ENCODE assay signal across 19 cellular contexts in genomic region chr9:90899287-90899686, GRCh38.
DNase-seq lines count a peak whose midpoint lies in the region; ATAC-seq, FAIRE-seq and TF ChIP-seq lines count a peak whose summit lies in the region.
"Had no signal": no experiment of that assay in that cellular context is flagged by ENCODE, and none has a peak within 500 bp of the region (broad histone marks: within the 10 kb centered on the region; RNA-seq: fewer than 3 reads in every experiment).

No MANE protein-coding gene starts in this region.

- DNase-seq in stimulated activated naive CD8-positive, alpha-beta T cell treated with anti-CD3 and anti-CD28 coated beads, Interleukin-15, amount 100 ng/mL, for 72 hours = no peak
- DNase-seq in NAMALWA (ENCODE audit: low spot score) = peak; percentile 17
- no peak for DNase-seq in endothelial cell of umbilical vein (ENCODE audit: low read depth, low spot score)
- DNase-seq in activated CD8-positive, alpha-beta T cell treated with anti-CD3 and anti-CD28 coated beads, Interleukin-2, amount 10 ng/mL, durations not matched to agents 7 days and 5 days = no peak
- DNase-seq in stimulated activated CD4-positive, alpha-beta T cell treated with anti-CD3 and anti-CD28 coated beads, Interleukin-4, amount 100 ng/mL, for 1 hour = no peak
- no peak for DNase-seq in NCI-H774 (lab: John Stamatoyannopoulos, UW)
- DNase-seq: ACHN; Caco-2; CD4-positive, alpha-beta T cell; H7; HFFc6 had no signal

- no peaks in the 10 kb centered on the region for H3K36me3 ChIP-seq in endothelial cell of umbilical vein (ENCODE audit: control insufficient read depth in 2 of 2, extremely low read depth in 1 of 2, insufficient read depth in 2 of 2, low read length in 2 of 2)

- no peak overlapping the region for H3K4me2 ChIP-seq in endothelial cell of umbilical vein (ENCODE audit: insufficient read depth, low read length)
- H3K4me2 ChIP-seq: GM23338 had no signal

- no peak for TF ChIP-seq CTCF in endothelial cell of umbilical vein (IDR thresholded peaks at IDR 0.05; ENCODE audit: extremely low read depth in 1 of 2, insufficient read depth in 1 of 2, low read depth in 1 of 2, low read length in 2 of 2)

- BruUV-seq in endothelial cell of umbilical vein (replicated peaks; lab: Mats Ljungman, UMichigan) = no TSS peak

- no peak for TF ChIP-seq POLR2A in endothelial cell of umbilical vein (IDR thresholded peaks at IDR 0.05; ENCODE audit: low read depth, low read length)

- intact Hi-C loops in endothelial cell of umbilical vein (cut with micrococcal nuclease) = no loop called here

- CTCF ChIA-PET in endothelial cell of umbilical vein (lab: Charles Lee) = interaction anchor here (1.0 kb wide), 1 partner anchor 17 kb away, joined by 3 read pairs; no protein-coding TSS in a partner anchor
- CTCF ChIA-PET in activated CD8-positive, alpha-beta T cell treated with anti-CD3 and anti-CD28 coated beads, Interleukin-2, amount 10 ng/mL, durations not matched to agents 7 days and 5 days (lab: Charles Lee) = no interaction called here

- no peak for ATAC-seq in stimulated activated naive CD8-positive, alpha-beta T cell treated with anti-CD3 and anti-CD28 coated beads, Interleukin-15, amount 100 ng/mL, for 72 hours
- no peak for ATAC-seq in activated CD8-positive, alpha-beta T cell treated with anti-CD3 and anti-CD28 coated beads, Interleukin-2, amount 10 ng/mL, durations not matched to agents 7 days and 5 days

- no peaks in the 10 kb centered on the region for H3K9me3 ChIP-seq in endothelial cell of umbilical vein (replicated peaks; ENCODE audit: control insufficient read depth, insufficient read depth, low read length)
- H3K9me3 ChIP-seq: Caco-2 had no signal

- dilution Hi-C loops in endothelial cell of umbilical vein (cut with MboI; ENCODE audit: extremely low pct_ligation_motif_present, low sequenced_read_pairs) = no loop called here

- no peaks in the 10 kb centered on the region for H4K20me1 ChIP-seq in endothelial cell of umbilical vein (replicated peaks; ENCODE audit: control insufficient read depth, extremely low read depth, insufficient read depth, low read length)

- H3K36me3 Mint-ChIP-seq in stimulated activated naive CD8-positive, alpha-beta T cell treated with anti-CD3 and anti-CD28 coated beads, Interleukin-15, Interleukin-2, amounts not matched to agents 100 ng/mL and 50 ng/mL, for 24 hours (ENCODE audit: low read depth) = peaks cover 6% of the 10 kb centered on the region
- no peaks in the 10 kb centered on the region for H3K36me3 Mint-ChIP-seq in activated CD8-positive, alpha-beta T cell treated with anti-CD3 and anti-CD28 coated beads, Interleukin-2, amount 10 ng/mL, durations not matched to agents 7 days and 5 days (ENCODE audit: low read depth)

- no peak overlapping the region for H3K4me3 ChIP-seq in endothelial cell of umbilical vein (replicated peaks in 1 of 3; ENCODE audit: insufficient read depth in 1 of 3, low read depth in 1 of 3, low read length in 3 of 3)
- H3K4me3 ChIP-seq: GM23338 had no signal

- no peaks in the 10 kb centered on the region for H3K9me3 Mint-ChIP-seq in stimulated activated naive CD8-positive, alpha-beta T cell treated with anti-CD3 and anti-CD28 coated beads, Interleukin-15, Interleukin-2, amounts not matched to agents 100 ng/mL and 50 ng/mL, for 24 hours
- no peaks in the 10 kb centered on the region for H3K9me3 Mint-ChIP-seq in stimulated activated naive CD8-positive, alpha-beta T cell treated with anti-CD3 and anti-CD28 coated beads, Interleukin-15, amount 100 ng/mL, for 72 hours
- no peaks in the 10 kb centered on the region for H3K9me3 Mint-ChIP-seq in activated CD8-positive, alpha-beta T cell treated with anti-CD3 and anti-CD28 coated beads, Interleukin-2, amount 10 ng/mL, durations not matched to agents 7 days and 5 days (ENCODE audit: insufficient read depth)
- H3K9me3 Mint-ChIP-seq: CD4-positive, alpha-beta T cell had no signal

- H3K27me3 ChIP-seq in endothelial cell of umbilical vein (ENCODE audit: control insufficient read depth in 2 of 2, insufficient read depth in 2 of 2, low read length in 2 of 2) = no peaks in the 10 kb centered on the region

- H3K4me3 Mint-ChIP-seq in stimulated activated naive CD8-positive, alpha-beta T cell treated with anti-CD3 and anti-CD28 coated beads, Interleukin-15, Interleukin-2, amounts not matched to agents 100 ng/mL and 50 ng/mL, for 24 hours = no peak overlapping the region
- H3K4me3 Mint-ChIP-seq in stimulated activated naive CD8-positive, alpha-beta T cell treated with anti-CD3 and anti-CD28 coated beads, Interleukin-15, amount 100 ng/mL, for 72 hours = no peak overlapping the region
- H3K4me3 Mint-ChIP-seq in activated CD8-positive, alpha-beta T cell treated with anti-CD3 and anti-CD28 coated beads, Interleukin-2, amount 10 ng/mL, durations not matched to agents 7 days and 5 days = no peak overlapping the region
- H3K4me3 Mint-ChIP-seq: CD4-positive, alpha-beta T cell; GM23338; HFFc6 had no signal

- H3K27ac ChIP-seq in endothelial cell of umbilical vein (ENCODE audit: insufficient read depth, low read depth, low read length) = no peak overlapping the region
- H3K27ac ChIP-seq: C4-2B had no signal

- H3K4me1 ChIP-seq in endothelial cell of umbilical vein (ENCODE audit: control insufficient read depth, extremely low read depth, insufficient read depth, low read length) = no peaks in the 10 kb centered on the region
- H3K4me1 ChIP-seq: Caco-2 had no signal

- H3K27ac Mint-ChIP-seq in stimulated activated naive CD8-positive, alpha-beta T cell treated with anti-CD3 and anti-CD28 coated beads, Interleukin-15, Interleukin-2, amounts not matched to agents 100 ng/mL and 50 ng/mL, for 24 hours = peak overlapping the region; percentile 62
- H3K27ac Mint-ChIP-seq in stimulated activated naive CD8-positive, alpha-beta T cell treated with anti-CD3 and anti-CD28 coated beads, Interleukin-15, amount 100 ng/mL, for 72 hours = no peak overlapping the region
- no peak overlapping the region for H3K27ac Mint-ChIP-seq in activated CD8-positive, alpha-beta T cell treated with anti-CD3 and anti-CD28 coated beads, Interleukin-2, amount 10 ng/mL, durations not matched to agents 7 days and 5 days
- H3K27ac Mint-ChIP-seq: CD4-positive, alpha-beta T cell; GM23338; HFFc6 had no signal

- no peak for FAIRE-seq in endothelial cell of umbilical vein (lab: Jason Lieb, UNC)
- FAIRE-seq: A204.1, D721Med, G401.6, GM12892, GM18507 had no signal

- no peaks in the 10 kb centered on the region for H3K4me1 Mint-ChIP-seq in stimulated activated naive CD8-positive, alpha-beta T cell treated with anti-CD3 and anti-CD28 coated beads, Interleukin-15, Interleukin-2, amounts not matched to agents 100 ng/mL and 50 ng/mL, for 24 hours (ENCODE audit: low read depth)
- H3K4me1 Mint-ChIP-seq in stimulated activated naive CD8-positive, alpha-beta T cell treated with anti-CD3 and anti-CD28 coated beads, Interleukin-15, amount 100 ng/mL, for 72 hours = no peaks in the 10 kb centered on the region
- H3K4me1 Mint-ChIP-seq in activated CD8-positive, alpha-beta T cell treated with anti-CD3 and anti-CD28 coated beads, Interleukin-2, amount 10 ng/mL, durations not matched to agents 7 days and 5 days (ENCODE audit: low read depth) = no peaks in the 10 kb centered on the region

- POLR2A ChIA-PET in endothelial cell of umbilical vein (lab: Charles Lee) = no interaction called here
- POLR2A ChIA-PET in activated CD8-positive, alpha-beta T cell treated with anti-CD3 and anti-CD28 coated beads, Interleukin-2, amount 10 ng/mL, durations not matched to agents 7 days and 5 days (lab: Charles Lee) = interaction anchor here (0.6 kb wide), 1 partner anchor 771 kb away, joined by 3 read pairs; no protein-coding TSS in a partner anchor

- no peaks in the 10 kb centered on the region for H3K9me1 ChIP-seq in endothelial cell of umbilical vein (replicated peaks; ENCODE audit: control insufficient read depth, extremely low read depth, insufficient read depth, low read length)

- H3K79me2 ChIP-seq in endothelial cell of umbilical vein (ENCODE audit: control insufficient read depth, insufficient read depth, low read length) = no peaks in the 10 kb centered on the region

- H2AFZ ChIP-seq in endothelial cell of umbilical vein (ENCODE audit: low read depth, low read length) = no peak overlapping the region
- H2AFZ ChIP-seq: GM23338 had no signal

- no peak overlapping the region for H3K9ac ChIP-seq in endothelial cell of umbilical vein (replicated peaks; ENCODE audit: extremely low read depth, insufficient read depth, low read length)

- no peaks in the 10 kb centered on the region for H3K27me3 Mint-ChIP-seq in stimulated activated naive CD8-positive, alpha-beta T cell treated with anti-CD3 and anti-CD28 coated beads, Interleukin-15, Interleukin-2, amounts not matched to agents 100 ng/mL and 50 ng/mL, for 24 hours
- no peaks in the 10 kb centered on the region for H3K27me3 Mint-ChIP-seq in stimulated activated naive CD8-positive, alpha-beta T cell treated with anti-CD3 and anti-CD28 coated beads, Interleukin-15, amount 100 ng/mL, for 72 hours
- no peaks in the 10 kb centered on the region for H3K27me3 Mint-ChIP-seq in activated CD8-positive, alpha-beta T cell treated with anti-CD3 and anti-CD28 coated beads, Interleukin-2, amount 10 ng/mL, durations not matched to agents 7 days and 5 days (ENCODE audit: low read depth)
- H3K27me3 Mint-ChIP-seq: CD4-positive, alpha-beta T cell had no signal

TF ChIP-seq in endothelial cell of umbilical vein, 7 proteins besides CTCF, POLR2A, EP300 and RAD21:
- no peak for TF ChIP-seq EZH2 (IDR thresholded peaks at IDR 0.05; ENCODE audit: borderline replicate concordance, low read depth, low read length, severe bottlenecking)
- TF ChIP-seq MAX (IDR thresholded peaks at IDR 0.05; ENCODE audit: insufficient read depth, insufficient read length) = peak; percentile 76
- no peak for TF ChIP-seq FOS (IDR thresholded peaks at IDR 0.05; ENCODE audit: borderline replicate concordance, insufficient read depth, low read length)
- TF ChIP-seq GATA2 (IDR thresholded peaks at IDR 0.05; ENCODE audit: insufficient read depth, insufficient read length, low read depth, low read length) = no peak
TF ChIP-seq in endothelial cell of umbilical vein: peak in this region for 1.
